In genomic region chr6:127249619-127250018, GRCh38 we compare ENCODE assay signal across 23 cellular contexts.
"Had no signal": no experiment of that assay in that cellular context is flagged by ENCODE, and none has a peak within 500 bp of the region (broad histone marks: within the 10 kb centered on the region; RNA-seq: fewer than 3 reads in every experiment).

No MANE protein-coding gene starts in this region.

- H3K4me2 ChIP-seq: PC-9 had no signal

- H3K4me1 ChIP-seq: Peyer's patch, SJSA1 had no signal

- DNase-seq: KBM-7; MV-4-11; NCI-H1048; NCI-H1105; NCI-H1417; NCI-H1436 treated with DMSO at 0.1 percent for 48 hours; NCI-H1694; NCI-H187 treated with DMSO at 0.1 percent for 48 hours; NCI-H2029 treated with DMSO at 0.1 percent for 48 hours; NCI-H2171 treated with DMSO at 0.1 percent for 48 hours; NCI-H345; NCI-H446 treated with DMSO at 0.1 percent for 48 hours; NCI-H510A treated with DMSO at 0.1 percent for 48 hours; NCI-H526; NCI-H748 treated with DMSO at 0.1 percent for 48 hours; NK-92 treated with Interleukin-12 subunit alpha and Interleukin-12 subunit beta, amount 100 ng/mL, for 24 hours; OCI-M1; PC-9; Peyer's patch; SHP77 treated with DMSO at 0.1 percent for 48 hours had no signal

- H3K27me3 ChIP-seq: Peyer's patch, SJSA1 had no signal

- H3K36me3 ChIP-seq: Peyer's patch, SJSA1 had no signal

- H3K4me3 ChIP-seq: PC-9, Peyer's patch, SJSA1, SK-N-MC had no signal

- ATAC-seq: Right ventricle myocardium inferior had no signal

- H3K27ac ChIP-seq: PC-9, Peyer's patch, SJSA1, SK-N-MC had no signal
